ENCODE assay signal across 26 cellular contexts in the genomic region with DNA sequence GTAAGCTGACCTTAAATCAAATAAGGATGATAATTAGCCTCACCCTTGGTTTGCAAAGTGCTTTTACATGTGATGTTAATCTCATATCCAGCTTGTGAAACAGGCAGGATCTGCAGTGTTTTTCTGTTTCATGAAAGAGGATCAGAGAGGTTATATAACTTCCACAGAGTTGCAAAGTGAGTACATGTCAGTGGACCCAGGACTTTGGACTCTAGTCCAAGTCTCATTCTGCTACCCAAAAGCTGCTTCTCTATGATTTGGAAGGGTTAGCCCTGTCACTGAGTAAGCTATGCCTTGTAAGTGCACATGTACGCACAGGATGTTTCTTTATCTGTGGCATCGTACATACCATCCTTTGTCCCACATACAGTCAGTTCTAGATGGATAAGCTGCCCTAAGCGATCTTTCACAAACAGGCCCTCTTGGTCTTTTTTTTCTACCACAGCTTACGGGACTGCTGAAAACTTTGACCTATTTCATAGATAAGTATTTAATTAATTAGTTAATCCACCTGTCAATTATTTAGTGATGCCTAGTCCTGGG.
"Had no signal": no experiment of that assay in that cellular context is flagged by ENCODE, and none has a peak within 500 bp of the region (broad histone marks: within the 10 kb centered on the region; RNA-seq: fewer than 3 reads in every experiment).

No MANE protein-coding gene starts in this region.

- H3K4me3 ChIP-seq: colonic mucosa, esophagus squamous epithelium, gastrocnemius medialis, heart right ventricle, left ventricle myocardium inferior, lower lobe of right lung, mucosa of descending colon had no signal

- ATAC-seq: effector memory CD8-positive, alpha-beta T cell; esophagus mucosa; gastrocnemius medialis; heart right ventricle; left cardiac atrium; lower lobe of right lung; mucosa of descending colon had no signal

- H3K9me3 Mint-ChIP-seq: dendritic cell treated with granulocyte-macrophage colony-stimulating factor and Interleukin-4, amounts not matched to agents 40 ng/mL and 50 ng/mL, for 4 days; endodermal cell; mesothelial cell of epicardium had no signal

- H3K9me3 ChIP-seq: colonic mucosa, esophagus squamous epithelium, gastrocnemius medialis, heart right ventricle, left ventricle myocardium inferior, lower lobe of right lung, mucosa of descending colon had no signal

- DNase-seq: colonic mucosa; cortex of kidney; effector CD8-positive, alpha-beta T cell; effector memory CD8-positive, alpha-beta T cell; endodermal cell; erythroblast; esophagus squamous epithelium; foreskin fibroblast; foreskin melanocyte; gastrocnemius medialis; glutamatergic neuron; head of caudate nucleus; heart right ventricle; hippocampal formation; left cardiac atrium; left ventricle myocardium inferior; lower lobe of right lung; mesenchymal stem cell; mucosa of descending colon had no signal

- H3K4me1 ChIP-seq: colonic mucosa, esophagus squamous epithelium, gastrocnemius medialis, lower lobe of right lung had no signal

- H3K4me3 Mint-ChIP-seq: dendritic cell treated with granulocyte-macrophage colony-stimulating factor and Interleukin-4, amounts not matched to agents 40 ng/mL and 50 ng/mL, for 4 days; effector memory CD8-positive, alpha-beta T cell; endodermal cell; mesothelial cell of epicardium had no signal

- H3K27me3 ChIP-seq: colonic mucosa, esophagus squamous epithelium, gastrocnemius medialis, heart right ventricle had no signal

- H3K36me3 ChIP-seq: colonic mucosa, esophagus squamous epithelium, gastrocnemius medialis, heart right ventricle, left ventricle myocardium inferior, lower lobe of right lung had no signal

- H3K27ac ChIP-seq: colonic mucosa, epithelial cell of prostate, esophagus squamous epithelium, gastrocnemius medialis, heart right ventricle, left ventricle myocardium inferior, lower lobe of right lung had no signal

- H3K27me3 Mint-ChIP-seq: effector memory CD8-positive, alpha-beta T cell had no signal

- H3K36me3 Mint-ChIP-seq: mesothelial cell of epicardium had no signal

- H3K27ac Mint-ChIP-seq: dendritic cell treated with granulocyte-macrophage colony-stimulating factor and Interleukin-4, amounts not matched to agents 40 ng/mL and 50 ng/mL, for 4 days; effector memory CD8-positive, alpha-beta T cell; mesothelial cell of epicardium had no signal

- FAIRE-seq: endometrium, islet of Langerhans, keratinocyte had no signal
